Comparison of ENCODE assay signal across 9 cellular contexts in genomic region chr2:42618972-42619371, GRCh38. TPM values are rescaled to one million over a fixed set of nuclear protein-coding genes. Genes with fewer than 3 reads are reported as not detected.
DNase-seq lines count a peak whose midpoint lies in the region; ATAC-seq, FAIRE-seq and TF ChIP-seq lines count a peak whose summit lies in the region.
"Had no signal": no experiment of that assay in that cellular context is flagged by ENCODE, and none has a peak within 500 bp of the region (broad histone marks: within the 10 kb centered on the region; RNA-seq: fewer than 3 reads in every experiment).

No MANE protein-coding gene starts in this region.

- H3K4me2 ChIP-seq in endothelial cell of umbilical vein (ENCODE audit: insufficient read depth, low read length): peak overlapping the region; percentile 61

- no peaks in the 10 kb centered on the region for H3K9me1 ChIP-seq in endothelial cell of umbilical vein (replicated peaks; ENCODE audit: control insufficient read depth, extremely low read depth, insufficient read depth, low read length)

- H3K9ac ChIP-seq in endothelial cell of umbilical vein (replicated peaks; ENCODE audit: extremely low read depth, insufficient read depth, low read length): peak overlapping the region; percentile 61

- H3K4me3 ChIP-seq in endothelial cell of umbilical vein (replicated peaks in 1 of 3; ENCODE audit: insufficient read depth in 1 of 3, low read depth in 1 of 3, low read length in 3 of 3): peak overlapping the region in 1 of 3 experiments; percentile 5
- H3K4me3 ChIP-seq: pancreas had no signal

- H3K79me2 ChIP-seq in endothelial cell of umbilical vein (ENCODE audit: control insufficient read depth, insufficient read depth, low read length): peaks cover 5% of the 10 kb centered on the region

- dilution Hi-C loops in endothelial cell of umbilical vein (cut with MboI; ENCODE audit: extremely low pct_ligation_motif_present, low sequenced_read_pairs): no loop called here

- H3K9me3 ChIP-seq in endothelial cell of umbilical vein (replicated peaks; ENCODE audit: control insufficient read depth, insufficient read depth, low read length): no peaks in the 10 kb centered on the region
- H3K9me3 ChIP-seq: pancreas had no signal

- H4K20me1 ChIP-seq in endothelial cell of umbilical vein (replicated peaks; ENCODE audit: control insufficient read depth, extremely low read depth, insufficient read depth, low read length): no peaks in the 10 kb centered on the region

- intact Hi-C loops in endothelial cell of umbilical vein (cut with micrococcal nuclease): no loop called here

- H2AFZ ChIP-seq in endothelial cell of umbilical vein (ENCODE audit: low read depth, low read length): no peak overlapping the region

- H3K27me3 ChIP-seq in endothelial cell of umbilical vein (ENCODE audit: control insufficient read depth in 2 of 2, insufficient read depth in 2 of 2, low read length in 2 of 2): no peaks in the 10 kb centered on the region
- H3K27me3 ChIP-seq: pancreas had no signal

- peak overlapping the region; percentile 86 for H3K27ac ChIP-seq in endothelial cell of umbilical vein (ENCODE audit: insufficient read depth, low read depth, low read length)
- H3K27ac ChIP-seq: pancreas had no signal

- ATAC-seq in HG03045 (IDR thresholded peaks at IDR 0.05; ENCODE audit: unreplicated experiment): no peak
- ATAC-seq: pancreas had no signal

- H3K36me3 ChIP-seq in endothelial cell of umbilical vein (ENCODE audit: control insufficient read depth in 2 of 2, extremely low read depth in 1 of 2, insufficient read depth in 2 of 2, low read length in 2 of 2): no peaks in the 10 kb centered on the region

- BruUV-seq in endothelial cell of umbilical vein (replicated peaks; lab: Mats Ljungman, UMichigan): no TSS peak

- TF ChIP-seq POLR2A in GM12892 (IDR thresholded peaks at IDR 0.05; ENCODE audit: low read depth, low read length) (no peak), endothelial cell of umbilical vein (IDR thresholded peaks at IDR 0.05; ENCODE audit: low read depth, low read length) (no peak)

- CTCF ChIA-PET in endothelial cell of umbilical vein (lab: Charles Lee): interaction anchor here (0.9 to 1.3 kb wide), 2 partner anchors 44 to 122 kb away, joined by 3 to 6 read pairs; no protein-coding TSS in a partner anchor

- peaks cover 25% of the 10 kb centered on the region for H3K4me1 ChIP-seq in endothelial cell of umbilical vein (ENCODE audit: control insufficient read depth, extremely low read depth, insufficient read depth, low read length)
- H3K4me1 ChIP-seq: pancreas had no signal

- no peak for DNase-seq in GM12892 (ENCODE audit: insufficient read length)
- peak; percentile 54 for DNase-seq in RPMI7951 (ENCODE audit: low read depth)
- peak; percentile 91 for DNase-seq in endothelial cell of umbilical vein (ENCODE audit: low read depth, low spot score)
- DNase-seq in putamen (ENCODE audit: low spot score): peak; percentile 25
- DNase-seq in NCI-H2081 (lab: John Stamatoyannopoulos, UW): no peak
- DNase-seq in GOT3 (lab: John Stamatoyannopoulos, UW): no peak
- DNase-seq: NCI-H2107, pancreas had no signal

- TF ChIP-seq CTCF in endothelial cell of umbilical vein (IDR thresholded peaks at IDR 0.05; ENCODE audit: extremely low read depth in 1 of 2, insufficient read depth in 1 of 2, low read depth in 1 of 2, low read length in 2 of 2): no peak

- POLR2A ChIA-PET in endothelial cell of umbilical vein (lab: Charles Lee): no interaction called here

- FAIRE-seq in GM12892 (lab: Jason Lieb, UNC): peak; percentile 36
- peak; percentile 95 for FAIRE-seq in endothelial cell of umbilical vein (lab: Jason Lieb, UNC)
- FAIRE-seq: pancreas had no signal

TF ChIP-seq in endothelial cell of umbilical vein, 7 proteins besides CTCF, POLR2A, EP300 and RAD21:
- TF ChIP-seq POLR2AphosphoS5 (IDR thresholded peaks at IDR 0.05; ENCODE audit: insufficient read depth, low read depth, low read length): no peak
- TF ChIP-seq JUN (IDR thresholded peaks at IDR 0.05; ENCODE audit: borderline replicate concordance, insufficient read depth, insufficient read length, low read depth): peak; percentile 90
- TF ChIP-seq EZH2 (IDR thresholded peaks at IDR 0.05; ENCODE audit: borderline replicate concordance, low read depth, low read length, severe bottlenecking): no peak
- TF ChIP-seq MYC (IDR thresholded peaks at IDR 0.05; ENCODE audit: low read depth, low read length): no peak
- no peak for TF ChIP-seq MAX (IDR thresholded peaks at IDR 0.05; ENCODE audit: insufficient read depth, insufficient read length)
- TF ChIP-seq GATA2 (IDR thresholded peaks at IDR 0.05; ENCODE audit: insufficient read depth, insufficient read length, low read depth, low read length): peak; percentile 99
- peak; percentile 93 for TF ChIP-seq FOS (IDR thresholded peaks at IDR 0.05; ENCODE audit: borderline replicate concordance, insufficient read depth, low read length)

RNA-seq across cellular contexts. Expression of gene MTA3, which starts 50.5 kb away (rescaled TPM):
- polyA plus RNA-seq in GM12892 (2012; ENCODE audit: missing spikeins): 38.1 TPM
- 22.9 and 28.0 TPM in 2 replicates for total RNA-seq in RPMI7951 (2014; rRNA removed; shearing (Covaris generic))
- total RNA-seq in endothelial cell of umbilical vein: 49.9 and 53.3 TPM in 2 replicates
- 27.6 and 36.3 TPM in 2 replicates for polyA plus RNA-seq in endothelial cell of umbilical vein
- 41.5 and 42.4 TPM in 2 replicates for polyA plus RNA-seq in endothelial cell of umbilical vein (2011; cell fraction: cytosol; rRNA removed)
- 60.8 and 66.4 TPM in 2 replicates for polyA plus RNA-seq in endothelial cell of umbilical vein (2011; cell fraction: nucleus; rRNA removed)
- 44.3 and 45.7 TPM in 2 replicates for polyA plus RNA-seq in endothelial cell of umbilical vein (2012)
- 49.7 and 58.9 TPM in 2 replicates for polyA minus RNA-seq in endothelial cell of umbilical vein
- polyA minus RNA-seq in endothelial cell of umbilical vein (2011; cell fraction: cytosol; rRNA and poly(A)+ RNA removed): 8.3 TPM
- 58.9 and 64.4 TPM in 2 replicates for polyA minus RNA-seq in endothelial cell of umbilical vein (2011; cell fraction: nucleus; rRNA and poly(A)+ RNA removed)

Comparison
In these comparisons a context has a peak if more than half of its experiments do, and no peak if none do; other contexts are left out.
1. DNase-seq: peak in RPMI7951 (single experiment), endothelial cell of umbilical vein (single experiment) and putamen (single experiment); none in GM12892 (single experiment), NCI-H2081 (0 of 2) and GOT3 (single experiment).